22 cellular contexts compared by ENCODE assay signal in the genomic region with DNA sequence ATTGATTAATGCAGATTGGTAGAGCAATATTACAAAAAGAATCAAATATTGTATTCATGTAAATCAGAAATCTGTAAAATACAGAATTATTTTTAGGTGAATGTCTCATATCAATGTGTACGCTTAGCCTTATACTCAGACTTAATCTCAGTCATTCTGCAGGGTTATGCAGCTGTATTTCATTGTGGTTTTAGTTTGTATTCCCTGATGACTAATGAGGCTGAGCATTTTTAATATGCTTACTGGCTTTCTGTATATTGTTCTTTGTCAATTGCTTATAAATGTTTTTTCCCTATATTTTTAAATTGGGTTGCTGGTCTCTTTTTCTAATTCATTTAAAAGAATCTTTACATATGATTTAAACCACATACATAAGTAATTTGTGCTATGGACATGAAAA. TPM values are rescaled to one million over a fixed set of nuclear protein-coding genes. Genes with fewer than 3 reads are reported as not detected.
"Had no signal": no experiment of that assay in that cellular context is flagged by ENCODE, and none has a peak within 500 bp of the region (broad histone marks: within the 10 kb centered on the region; RNA-seq: fewer than 3 reads in every experiment).

No MANE protein-coding gene starts in this region.

- H3K4me3 Mint-ChIP-seq: activated B cell treated with CpG ODN at 0.5 μM for 24 hours; activated CD8-positive, alpha-beta T cell treated with anti-CD3 and anti-CD28 coated beads for 36 hours; activated naive CD4-positive, alpha-beta T cell treated with anti-CD3 and anti-CD28 coated beads, Interleukin-2, amount 50 U/mL, for 24 hours; mesothelial cell of epicardium; nephron progenitor cell had no signal

- H3K4me3 ChIP-seq: adrenal gland, esophagus muscularis mucosa, prostate gland, right lobe of liver, thoracic aorta had no signal

- H3K27me3 Mint-ChIP-seq: activated B cell treated with CpG ODN at 0.5 μM for 24 hours; activated CD8-positive, alpha-beta T cell treated with anti-CD3 and anti-CD28 coated beads for 36 hours; activated naive CD4-positive, alpha-beta T cell treated with anti-CD3 and anti-CD28 coated beads, Interleukin-2, amount 50 U/mL, for 24 hours had no signal

- H3K4me1 Mint-ChIP-seq: activated B cell treated with CpG ODN at 0.5 μM for 24 hours; activated naive CD4-positive, alpha-beta T cell treated with anti-CD3 and anti-CD28 coated beads, Interleukin-2, amount 50 U/mL, for 24 hours; mesothelial cell of epicardium had no signal

- DNase-seq: activated B cell treated with CpG ODN at 0.5 μM for 24 hours; activated CD4-positive, alpha-beta T cell treated with anti-CD3 and anti-CD28 coated beads for 48 hours; activated CD8-positive, alpha-beta T cell treated with anti-CD3 and anti-CD28 coated beads for 36 hours; activated effector memory CD4-positive, alpha-beta T cell treated with anti-CD3 and anti-CD28 coated beads, Interleukin-2, amount 50 U/mL, for 16 hours; activated T-cell treated with anti-CD3 and anti-CD28 coated beads, Interleukin-2, amount 50 U/mL, for 48 hours; adrenal gland; kidney glomerular epithelial cell; left ventricle myocardium superior; nephron progenitor cell; right lobe of liver; stimulated activated CD4-positive, alpha-beta T cell treated with anti-CD3 and anti-CD28 coated beads, Interleukin-12 subunit alpha, Interleukin-12 subunit beta, amount 100 ng/mL, for 4 hours; stimulated activated CD4-positive, alpha-beta T cell treated with anti-CD3 and anti-CD28 coated beads, Interleukin-2, amount 100 ng/mL, for 24 hours had no signal

- H3K27ac ChIP-seq: adrenal gland, esophagus muscularis mucosa, prostate gland, right lobe of liver, thoracic aorta had no signal

- H3K9me3 ChIP-seq: adrenal gland, esophagus muscularis mucosa, prostate gland, right lobe of liver, thoracic aorta had no signal

- FAIRE-seq: colon, endometrium, TTC549 had no signal

- H3K27ac Mint-ChIP-seq: activated B cell treated with CpG ODN at 0.5 μM for 24 hours; activated CD8-positive, alpha-beta T cell treated with anti-CD3 and anti-CD28 coated beads for 36 hours; activated naive CD4-positive, alpha-beta T cell treated with anti-CD3 and anti-CD28 coated beads, Interleukin-2, amount 50 U/mL, for 24 hours; mesothelial cell of epicardium; nephron progenitor cell had no signal

- H3K9me3 Mint-ChIP-seq: mesothelial cell of epicardium, nephron progenitor cell had no signal

- H3K27me3 ChIP-seq: adrenal gland, esophagus muscularis mucosa had no signal

- H3K36me3 ChIP-seq: adrenal gland, esophagus muscularis mucosa, prostate gland, right lobe of liver, thoracic aorta had no signal

- ATAC-seq: activated CD8-positive, alpha-beta T cell treated with anti-CD3 and anti-CD28 coated beads for 36 hours; left ventricle myocardium superior; right lobe of liver had no signal

- H3K4me1 ChIP-seq: adrenal gland, esophagus muscularis mucosa, prostate gland, right lobe of liver had no signal

RNA-seq across cellular contexts. Expression of a gene that starts 50.1 kb away (rescaled TPM):
- total RNA-seq: activated B cell treated with CpG ODN at 0.5 μM for 24 hours; activated CD8-positive, alpha-beta T cell treated with anti-CD3 and anti-CD28 coated beads for 36 hours; mesothelial cell of epicardium; osteoblast; T-helper 2 cell treated with Interferon-gamma antibody and Interleukin-4, amounts not matched to agents 100 ng/mL and 5 ng/mL, for 36 hours had no signal
